ENCODE assay signal across 8 cellular contexts in the genomic region with DNA sequence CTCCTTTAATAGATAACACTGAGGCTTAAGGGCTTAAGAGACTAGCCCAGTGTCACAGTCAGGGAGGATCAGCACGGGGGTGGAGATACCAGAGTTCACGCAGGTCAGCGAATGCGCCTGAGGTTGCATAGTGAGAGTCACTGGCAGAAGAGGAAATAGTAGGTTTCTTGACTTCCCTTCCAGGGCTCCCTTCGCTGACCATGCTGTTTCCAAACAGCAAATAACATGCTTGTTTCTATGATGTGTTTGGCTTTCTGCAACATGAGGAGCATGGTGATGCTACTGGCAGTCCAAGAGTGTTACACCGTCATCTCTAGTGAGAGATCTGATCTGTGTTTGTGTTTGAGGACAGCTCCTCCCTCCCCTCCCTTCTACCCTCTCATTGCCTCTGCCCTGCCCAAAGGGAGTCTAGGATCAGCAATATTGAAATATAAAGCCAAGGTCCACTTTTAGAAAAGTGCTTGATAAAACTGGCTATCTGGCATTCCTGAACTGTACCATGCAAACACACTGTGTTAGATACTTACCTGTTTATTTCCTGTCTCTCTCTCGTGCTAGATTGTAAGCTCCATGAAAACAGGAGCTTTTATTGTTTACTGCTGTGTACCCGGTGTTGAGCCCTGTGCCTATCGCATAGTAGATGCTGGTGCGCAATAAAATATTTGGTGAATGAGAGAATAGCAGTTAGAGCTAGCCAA. TPM values are rescaled to one million over a fixed set of nuclear protein-coding genes. Genes with fewer than 3 reads are reported as not detected.
DNase-seq lines count a peak whose midpoint lies in the region; ATAC-seq and TF ChIP-seq lines count a peak whose summit lies in the region.

No MANE protein-coding gene starts in this region.

- peak; percentile 41 to 54 for DNase-seq in activated T-cell treated with anti-CD3 and anti-CD28 coated beads, Interleukin-2, amount 50 U/mL, for 48 hours
- DNase-seq in mucosa of descending colon (peak in 2 of 3 donors; percentile 30 to 67), SK-N-SH (no peak), NCI-H1417 (lab: John Stamatoyannopoulos, UW) (no peak), NCI-H510A (lab: John Stamatoyannopoulos, UW) (no peak)

- H3K4me3 ChIP-seq in mucosa of descending colon (no peak overlapping the region), SK-N-SH (ENCODE audit: low read depth in 2 of 2, low read length in 1 of 2) (no peak overlapping the region)

- H4K20me1 ChIP-seq in SK-N-SH (ENCODE audit: insufficient read depth), result peaks cover 80% of the 10 kb centered on the region

- H3K4me2 ChIP-seq in SK-N-SH, result no peak overlapping the region

- peaks cover 10% of the 10 kb centered on the region for H3F3A ChIP-seq in SK-N-SH (replicated peaks; ENCODE audit: insufficient read depth)

- H3K9ac ChIP-seq in SK-N-SH, result no peak overlapping the region

- no peaks in the 10 kb centered on the region for H3K9me3 ChIP-seq in mucosa of descending colon
- no peaks in the 10 kb centered on the region for H3K9me3 ChIP-seq in SK-N-SH

- H3K27me3 ChIP-seq in SK-N-SH (ENCODE audit: insufficient read depth), result no peaks in the 10 kb centered on the region

- TF ChIP-seq EP300 in SK-N-SH (IDR thresholded peaks at IDR 0.05; ENCODE audit: borderline replicate concordance in 1 of 2, low read depth in 1 of 2, low read length in 1 of 2), result no peak

- POLR2A ChIA-PET in SK-N-SH (lab: Yijun Ruan, JAX), result no interaction called here

- CTCF ChIA-PET in SK-N-SH (lab: Yijun Ruan, JAX), result no interaction called here

- ATAC-seq in GM19023 (IDR thresholded peaks at IDR 0.05; ENCODE audit: unreplicated experiment) (peak; percentile 67), HG03432 (IDR thresholded peaks at IDR 0.05; ENCODE audit: unreplicated experiment) (peak; percentile 89), mucosa of descending colon (peak; percentile 76), GM18519 (IDR thresholded peaks at IDR 0.05; ENCODE audit: low FRiP score, unreplicated experiment) (no peak)

- intact Hi-C loops in mucosa of descending colon (cut with DNase I, micrococcal nuclease), result loop anchor here in 1 of 2 donors (10.0 kb wide), 1 partner anchor 111 kb away; no protein-coding TSS in a partner anchor

- H2AFZ ChIP-seq in SK-N-SH (ENCODE audit: low read depth), result no peak overlapping the region

- TF ChIP-seq CTCF in mucosa of descending colon (IDR thresholded peaks at IDR 0.05), result no peak
- TF ChIP-seq CTCF in SK-N-SH (IDR thresholded peaks at IDR 0.05), result no peak

- no peak for TF ChIP-seq RAD21 in SK-N-SH (IDR thresholded peaks at IDR 0.05; ENCODE audit: low read length)

- no peak overlapping the region for H3K27ac ChIP-seq in SK-N-SH (ENCODE audit: low read depth in 2 of 2, low read length in 1 of 2)

- 92% methylated on average over 10 of the region's 10 CpGs for WGBS in SK-N-SH (ENCODE audit: low lambda C conversion rate)

- H3K36me3 ChIP-seq in mucosa of descending colon (ENCODE audit: low read depth), result no peaks in the 10 kb centered on the region
- peaks cover 59 to 64% of the 10 kb centered on the region in 2 experiments for H3K36me3 ChIP-seq in SK-N-SH (replicated peaks in 1 of 2; ENCODE audit: control insufficient read depth in 1 of 2, insufficient read depth in 2 of 2, low read length in 1 of 2)

- no peaks in the 10 kb centered on the region for H3K9me2 ChIP-seq in SK-N-SH

- peaks cover 4% of the 10 kb centered on the region for H3K4me1 ChIP-seq in mucosa of descending colon (ENCODE audit: low read depth)
- H3K4me1 ChIP-seq in SK-N-SH (ENCODE audit: control insufficient read depth in 1 of 2, insufficient read depth in 2 of 2, low read depth in 1 of 2, low read length in 1 of 2), result peaks cover 31 to 48% of the 10 kb centered on the region in 2 experiments

- peaks cover 100% of the 10 kb centered on the region for H3K79me2 ChIP-seq in SK-N-SH (ENCODE audit: insufficient read depth)

TF ChIP-seq in SK-N-SH, 30 proteins besides CTCF, POLR2A, EP300 and RAD21:
- TF ChIP-seq MXI1 (IDR thresholded peaks at IDR 0.05; ENCODE audit: low read depth, low read length), result no peak
- TF ChIP-seq RFX5 (IDR thresholded peaks at IDR 0.05; ENCODE audit: low read length), result no peak
- TF ChIP-seq, protein P1, sequence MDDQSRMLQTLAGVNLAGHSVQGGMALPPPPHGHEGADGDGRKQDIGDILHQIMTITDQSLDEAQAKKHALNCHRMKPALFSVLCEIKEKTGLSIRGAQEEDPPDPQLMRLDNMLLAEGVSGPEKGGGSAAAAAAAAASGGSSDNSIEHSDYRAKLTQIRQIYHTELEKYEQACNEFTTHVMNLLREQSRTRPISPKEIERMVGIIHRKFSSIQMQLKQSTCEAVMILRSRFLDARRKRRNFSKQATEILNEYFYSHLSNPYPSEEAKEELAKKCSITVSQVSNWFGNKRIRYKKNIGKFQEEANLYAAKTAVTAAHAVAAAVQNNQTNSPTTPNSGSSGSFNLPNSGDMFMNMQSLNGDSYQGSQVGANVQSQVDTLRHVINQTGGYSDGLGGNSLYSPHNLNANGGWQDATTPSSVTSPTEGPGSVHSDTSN (IDR thresholded peaks at IDR 0.05), result no peak
- no peak for TF ChIP-seq GATA2 (CRISPR knock-in tag; IDR thresholded peaks at IDR 0.05)
- TF ChIP-seq POLR2AphosphoS5 (IDR thresholded peaks at IDR 0.05; ENCODE audit: low read depth, low read length), result no peak
- TF ChIP-seq, protein P2, sequence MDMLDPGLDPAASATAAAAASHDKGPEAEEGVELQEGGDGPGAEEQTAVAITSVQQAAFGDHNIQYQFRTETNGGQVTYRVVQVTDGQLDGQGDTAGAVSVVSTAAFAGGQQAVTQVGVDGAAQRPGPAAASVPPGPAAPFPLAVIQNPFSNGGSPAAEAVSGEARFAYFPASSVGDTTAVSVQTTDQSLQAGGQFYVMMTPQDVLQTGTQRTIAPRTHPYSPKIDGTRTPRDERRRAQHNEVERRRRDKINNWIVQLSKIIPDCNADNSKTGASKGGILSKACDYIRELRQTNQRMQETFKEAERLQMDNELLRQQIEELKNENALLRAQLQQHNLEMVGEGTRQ (IDR thresholded peaks at IDR 0.05; ENCODE audit: borderline replicate concordance, low read depth, low read length), result no peak
- TF ChIP-seq EZH2phosphoT487 (IDR thresholded peaks at IDR 0.05; ENCODE audit: borderline replicate concordance, low read depth), result no peak
- no peak for TF ChIP-seq JUND (IDR thresholded peaks at IDR 0.05)
- TF ChIP-seq YY1 (IDR thresholded peaks at IDR 0.05; ENCODE audit: low read depth), result no peak
- TF ChIP-seq REST (IDR thresholded peaks at IDR 0.05; ENCODE audit: low read depth, low read length), result no peak
- TF ChIP-seq GABPA (IDR thresholded peaks at IDR 0.05; ENCODE audit: low read depth), result no peak
- no peak for TF ChIP-seq RCOR1 (IDR thresholded peaks at IDR 0.05; ENCODE audit: low read length)
- TF ChIP-seq RXRA (IDR thresholded peaks at IDR 0.05; ENCODE audit: borderline replicate concordance, low read depth), result no peak
- TF ChIP-seq CHD2 (IDR thresholded peaks at IDR 0.05; ENCODE audit: low read length, partially characterized antibody), result no peak
- no peak for TF ChIP-seq ELF1 (IDR thresholded peaks at IDR 0.05)
- no peak for TF ChIP-seq TAF1 (IDR thresholded peaks at IDR 0.05; ENCODE audit: borderline replicate concordance, low read depth, low read length)
- TF ChIP-seq TCF12 (IDR thresholded peaks at IDR 0.05), result no peak
- TF ChIP-seq, protein P3, sequence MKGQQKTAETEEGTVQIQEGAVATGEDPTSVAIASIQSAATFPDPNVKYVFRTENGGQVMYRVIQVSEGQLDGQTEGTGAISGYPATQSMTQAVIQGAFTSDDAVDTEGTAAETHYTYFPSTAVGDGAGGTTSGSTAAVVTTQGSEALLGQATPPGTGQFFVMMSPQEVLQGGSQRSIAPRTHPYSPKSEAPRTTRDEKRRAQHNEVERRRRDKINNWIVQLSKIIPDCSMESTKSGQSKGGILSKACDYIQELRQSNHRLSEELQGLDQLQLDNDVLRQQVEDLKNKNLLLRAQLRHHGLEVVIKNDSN (IDR thresholded peaks at IDR 0.05; ENCODE audit: borderline replicate concordance, low read depth), result no peak

RNA-seq across cellular contexts. Expression of gene TLE4, which starts 12.3 kb away (rescaled TPM):
- total RNA-seq in mucosa of descending colon, result 10 to 100 TPM; 23.9 to 38.4 (median 29.8) TPM
- polyA plus RNA-seq in SK-N-SH (2012; rRNA removed), result 40.4 and 49.5 TPM in 2 replicates
- polyA plus RNA-seq in SK-N-SH (2012; cell fraction: cytosol; rRNA removed), result 45.0 and 48.3 TPM in 2 replicates
- polyA plus RNA-seq in SK-N-SH (2012; cell fraction: nucleus; rRNA removed), result 86.9 and 87.3 TPM in 2 replicates

Comparison
In these comparisons a context has a peak if more than half of its experiments do, and no peak if none do; other contexts are left out.
1. DNase-seq: peak in activated T-cell treated with anti-CD3 and anti-CD28 coated beads, Interleukin-2, amount 50 U/mL, for 48 hours (2 of 2) and mucosa of descending colon (2 of 3); none in SK-N-SH (single experiment), NCI-H1417 (0 of 3) and NCI-H510A (single experiment).